1 cellular context compared by ENCODE assay signal in genomic region chr19:47651691-47652090, GRCh38.
TF ChIP-seq lines count a peak whose summit lies in the region.

No MANE protein-coding gene starts in this region.

TF ChIP-seq in HepG2, 621 proteins besides CTCF, POLR2A, EP300 and RAD21:
- TF ChIP-seq TRIM22 (IDR thresholded peaks at IDR 0.05) (no peak), CBFB (CRISPR knock-in tag; IDR thresholded peaks at IDR 0.05) (no peak), RXRB (CRISPR knock-in tag; IDR thresholded peaks at IDR 0.05; ENCODE audit: borderline replicate concordance) (no peak), ZNF629 (CRISPR knock-in tag; conservative IDR thresholded peaks at IDR 0.05) (no peak), ZNF468 (CRISPR knock-in tag; IDR thresholded peaks at IDR 0.05) (no peak), ZNF790 (CRISPR knock-in tag; IDR thresholded peaks at IDR 0.05; ENCODE audit: borderline replicate concordance) (no peak)
- TF ChIP-seq, protein P1, sequence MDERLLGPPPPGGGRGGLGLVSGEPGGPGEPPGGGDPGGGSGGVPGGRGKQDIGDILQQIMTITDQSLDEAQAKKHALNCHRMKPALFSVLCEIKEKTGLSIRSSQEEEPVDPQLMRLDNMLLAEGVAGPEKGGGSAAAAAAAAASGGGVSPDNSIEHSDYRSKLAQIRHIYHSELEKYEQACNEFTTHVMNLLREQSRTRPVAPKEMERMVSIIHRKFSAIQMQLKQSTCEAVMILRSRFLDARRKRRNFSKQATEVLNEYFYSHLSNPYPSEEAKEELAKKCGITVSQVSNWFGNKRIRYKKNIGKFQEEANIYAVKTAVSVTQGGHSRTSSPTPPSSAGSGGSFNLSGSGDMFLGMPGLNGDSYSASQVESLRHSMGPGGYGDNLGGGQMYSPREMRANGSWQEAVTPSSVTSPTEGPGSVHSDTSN (CRISPR knock-in tag; IDR thresholded peaks at IDR 0.05) = no peak
- TF ChIP-seq, protein P2, sequence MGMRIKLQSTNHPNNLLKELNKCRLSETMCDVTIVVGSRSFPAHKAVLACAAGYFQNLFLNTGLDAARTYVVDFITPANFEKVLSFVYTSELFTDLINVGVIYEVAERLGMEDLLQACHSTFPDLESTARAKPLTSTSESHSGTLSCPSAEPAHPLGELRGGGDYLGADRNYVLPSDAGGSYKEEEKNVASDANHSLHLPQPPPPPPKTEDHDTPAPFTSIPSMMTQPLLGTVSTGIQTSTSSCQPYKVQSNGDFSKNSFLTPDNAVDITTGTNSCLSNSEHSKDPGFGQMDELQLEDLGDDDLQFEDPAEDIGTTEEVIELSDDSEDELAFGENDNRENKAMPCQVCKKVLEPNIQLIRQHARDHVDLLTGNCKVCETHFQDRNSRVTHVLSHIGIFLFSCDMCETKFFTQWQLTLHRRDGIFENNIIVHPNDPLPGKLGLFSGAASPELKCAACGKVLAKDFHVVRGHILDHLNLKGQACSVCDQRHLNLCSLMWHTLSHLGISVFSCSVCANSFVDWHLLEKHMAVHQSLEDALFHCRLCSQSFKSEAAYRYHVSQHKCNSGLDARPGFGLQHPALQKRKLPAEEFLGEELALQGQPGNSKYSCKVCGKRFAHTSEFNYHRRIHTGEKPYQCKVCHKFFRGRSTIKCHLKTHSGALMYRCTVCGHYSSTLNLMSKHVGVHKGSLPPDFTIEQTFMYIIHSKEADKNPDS (CRISPR knock-in tag; IDR thresholded peaks at IDR 0.05) = no peak
- TF ChIP-seq, protein P3, sequence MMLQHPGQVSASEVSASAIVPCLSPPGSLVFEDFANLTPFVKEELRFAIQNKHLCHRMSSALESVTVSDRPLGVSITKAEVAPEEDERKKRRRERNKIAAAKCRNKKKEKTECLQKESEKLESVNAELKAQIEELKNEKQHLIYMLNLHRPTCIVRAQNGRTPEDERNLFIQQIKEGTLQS (CRISPR knock-in tag; IDR thresholded peaks at IDR 0.05) = no peak
